8 cellular contexts compared by ENCODE assay signal in genomic region chr9:129962889-129963703, GRCh38.
A peak's percentile ranks its signal among the peaks of the same experiment; 100 is the strongest.
DNase-seq lines count a peak whose midpoint lies in the region; ATAC-seq and TF ChIP-seq lines count a peak whose summit lies in the region.

No MANE protein-coding gene starts in this region.

- H2BK15ac ChIP-seq in mesenchymal stem cell (ENCODE audit: low read depth, poor library complexity, severe bottlenecking) = no peak overlapping the region

- H3K9me3 Mint-ChIP-seq in activated CD4-positive, alpha-beta T cell treated with anti-CD3 and anti-CD28 coated beads, Interleukin-2, amount 10 ng/mL, durations not matched to agents 24 days and 14 days = no peaks in the 10 kb centered on the region

- peak; percentile 83 for ATAC-seq in GM19467 (IDR thresholded peaks at IDR 0.05; ENCODE audit: unreplicated experiment)

- H3K4me1 ChIP-seq in HUES64 (ENCODE audit: insufficient read depth, low read length) (peaks cover 45% of the 10 kb centered on the region), ectodermal cell (ENCODE audit: control insufficient read depth, insufficient read depth, low read length) (peaks cover 31% of the 10 kb centered on the region), mesenchymal stem cell (ENCODE audit: control insufficient read depth, insufficient read depth, low read depth, low read length) (peaks cover 9% of the 10 kb centered on the region)

- no peaks in the 10 kb centered on the region for H3K27me3 Mint-ChIP-seq in activated CD4-positive, alpha-beta T cell treated with anti-CD3 and anti-CD28 coated beads, Interleukin-2, amount 10 ng/mL, durations not matched to agents 24 days and 14 days

- H3K14ac ChIP-seq in mesenchymal stem cell (ENCODE audit: low read length in 2 of 2) = peak overlapping the region in 1 of 2 experiments; percentile 93

- no peak overlapping the region for H2BK5ac ChIP-seq in mesenchymal stem cell (ENCODE audit: low read depth, low read length, poor library complexity, severe bottlenecking)

- H3K9me3 ChIP-seq in HUES64 (ENCODE audit: insufficient read depth, low read depth, low read length) (no peaks in the 10 kb centered on the region), ectodermal cell (ENCODE audit: control insufficient read depth, low read length) (no peaks in the 10 kb centered on the region), mesenchymal stem cell (ENCODE audit: control insufficient read depth, low read length) (no peaks in the 10 kb centered on the region)

- H2BK120ac ChIP-seq in mesenchymal stem cell (ENCODE audit: low read depth, low read length) = peak overlapping the region; percentile 22

- intact Hi-C loops in activated CD4-positive, alpha-beta T cell treated with anti-CD3 and anti-CD28 coated beads, Interleukin-2, amount 10 ng/mL, durations not matched to agents 24 days and 14 days (cut with micrococcal nuclease) = loop anchor here (1.0 to 2.0 kb wide), 5 partner anchors 24 to 76 kb away; no protein-coding TSS in a partner anchor

- H4K91ac ChIP-seq in mesenchymal stem cell (ENCODE audit: low read length) = peak overlapping the region; percentile 1

- no peaks in the 10 kb centered on the region for H3K27me3 ChIP-seq in HUES64 (ENCODE audit: insufficient read depth, low read length)
- H3K27me3 ChIP-seq in ectodermal cell (ENCODE audit: control insufficient read depth, insufficient read depth, low read length, poor library complexity, severe bottlenecking) = no peaks in the 10 kb centered on the region
- H3K27me3 ChIP-seq in mesenchymal stem cell (ENCODE audit: control insufficient read depth in 1 of 2, insufficient read depth in 1 of 2, low read length in 2 of 2) = no peaks in the 10 kb centered on the region

- H3K36me3 Mint-ChIP-seq in activated CD4-positive, alpha-beta T cell treated with anti-CD3 and anti-CD28 coated beads, Interleukin-2, amount 10 ng/mL, durations not matched to agents 24 days and 14 days (ENCODE audit: low read depth) = peaks cover 63% of the 10 kb centered on the region

- TF ChIP-seq CTCF in AG10803 (conservative IDR thresholded peaks at IDR 0.05; ENCODE audit: low read length) = no peak

- H3K4me1 Mint-ChIP-seq in activated CD4-positive, alpha-beta T cell treated with anti-CD3 and anti-CD28 coated beads, Interleukin-2, amount 10 ng/mL, durations not matched to agents 24 days and 14 days = peaks cover 68% of the 10 kb centered on the region

- peak overlapping the region; percentile 41 for H4K8ac ChIP-seq in mesenchymal stem cell (ENCODE audit: low read length)

- DNase-seq in AG10803 (ENCODE audit: low read depth) (peak; percentile 50), mesenchymal stem cell (peak; percentile 80), NCI-H1436 treated with DMSO at 0.1 percent for 48 hours (lab: John Stamatoyannopoulos, UW) (no peak)
- DNase-seq in activated CD4-positive, alpha-beta T cell treated with anti-CD3 and anti-CD28 coated beads, Interleukin-2, amount 10 ng/mL, durations not matched to agents 24 days and 14 days = peak; percentile 93
- peak; percentile 37 to 52 for DNase-seq in stimulated activated CD8-positive, alpha-beta memory T cell treated with anti-CD3 and anti-CD28 coated beads, Interleukin-4, amount 100 ng/mL, for 1 hour (ENCODE audit: low read depth in 2 of 2, low spot score in 1 of 2)

- no peaks in the 10 kb centered on the region for H3K79me1 ChIP-seq in mesenchymal stem cell (replicated peaks; ENCODE audit: low read length, poor library complexity, severe bottlenecking)

- no peak overlapping the region for H2BK12ac ChIP-seq in mesenchymal stem cell (ENCODE audit: low read length in 2 of 2)

- WGBS in HUES64 = 30% methylated on average over 13 of the region's 14 CpGs
- WGBS in ectodermal cell, 2 experiments = 40 to 48% methylated on average over 13 of the region's 14 CpGs
- WGBS in mesenchymal stem cell = 30% methylated on average over 12 of the region's 14 CpGs

- H3K18ac ChIP-seq in mesenchymal stem cell (ENCODE audit: low read depth in 1 of 2, low read length in 2 of 2) = peak overlapping the region; percentile 60 to 91

- H3K36me3 ChIP-seq in HUES64 (ENCODE audit: insufficient read depth, low read length) (no peaks in the 10 kb centered on the region), ectodermal cell (ENCODE audit: control insufficient read depth, insufficient read depth, low read length) (no peaks in the 10 kb centered on the region), mesenchymal stem cell (ENCODE audit: control insufficient read depth in 1 of 2, insufficient read depth in 2 of 2, low read depth in 1 of 2, low read length in 2 of 2) (peaks cover 3 to 9% of the 10 kb centered on the region in 2 experiments)

- H3K27ac ChIP-seq in HUES64 (ENCODE audit: low read depth, low read length) (peak overlapping the region; percentile 92), ectodermal cell (ENCODE audit: insufficient read depth, low read depth, low read length, poor library complexity, severe bottlenecking) (peak overlapping the region; percentile 76), mesenchymal stem cell (ENCODE audit: low read length, poor library complexity, severe bottlenecking) (peak overlapping the region; percentile 58)

- H3K4me3 Mint-ChIP-seq in activated CD4-positive, alpha-beta T cell treated with anti-CD3 and anti-CD28 coated beads, Interleukin-2, amount 10 ng/mL, durations not matched to agents 24 days and 14 days = peak overlapping the region; percentile 84

- H3K4me3 ChIP-seq in AG10803 (ENCODE audit: low read length) = peak overlapping the region; percentile 56
- peak overlapping the region; percentile 49 for H3K4me3 ChIP-seq in HUES64 (ENCODE audit: low read length)
- H3K4me3 ChIP-seq in ectodermal cell (ENCODE audit: insufficient read depth, low read depth, low read length) = peak overlapping the region; percentile 2
- H3K4me3 ChIP-seq in mesenchymal stem cell (ENCODE audit: insufficient read depth in 1 of 2, low read depth in 1 of 2, low read length in 2 of 2) = peak overlapping the region in 1 of 2 experiments; percentile 82

- peak overlapping the region; percentile 94 for H3K27ac Mint-ChIP-seq in activated CD4-positive, alpha-beta T cell treated with anti-CD3 and anti-CD28 coated beads, Interleukin-2, amount 10 ng/mL, durations not matched to agents 24 days and 14 days

- H3K4ac ChIP-seq in mesenchymal stem cell (ENCODE audit: low read depth in 1 of 2, low read length in 2 of 2) = peak overlapping the region; percentile 15 to 84

- H3K9ac ChIP-seq in HUES64 (ENCODE audit: low read depth, low read length) (peak overlapping the region; percentile 68), mesenchymal stem cell (ENCODE audit: low read length) (peak overlapping the region; percentile 96)

- H2AFZ ChIP-seq in mesenchymal stem cell (ENCODE audit: low read depth, low read length) = no peak overlapping the region

- peak overlapping the region; percentile 13 for H2AK5ac ChIP-seq in mesenchymal stem cell (ENCODE audit: low read length, severe bottlenecking)

- H3K4me2 ChIP-seq in mesenchymal stem cell (ENCODE audit: low read length, poor library complexity, severe bottlenecking) = peak overlapping the region; percentile 91

- no peak overlapping the region for H3K23ac ChIP-seq in mesenchymal stem cell (ENCODE audit: low read length in 2 of 2)
